ENCODE assay signal across 1 cellular context in the genomic region with DNA sequence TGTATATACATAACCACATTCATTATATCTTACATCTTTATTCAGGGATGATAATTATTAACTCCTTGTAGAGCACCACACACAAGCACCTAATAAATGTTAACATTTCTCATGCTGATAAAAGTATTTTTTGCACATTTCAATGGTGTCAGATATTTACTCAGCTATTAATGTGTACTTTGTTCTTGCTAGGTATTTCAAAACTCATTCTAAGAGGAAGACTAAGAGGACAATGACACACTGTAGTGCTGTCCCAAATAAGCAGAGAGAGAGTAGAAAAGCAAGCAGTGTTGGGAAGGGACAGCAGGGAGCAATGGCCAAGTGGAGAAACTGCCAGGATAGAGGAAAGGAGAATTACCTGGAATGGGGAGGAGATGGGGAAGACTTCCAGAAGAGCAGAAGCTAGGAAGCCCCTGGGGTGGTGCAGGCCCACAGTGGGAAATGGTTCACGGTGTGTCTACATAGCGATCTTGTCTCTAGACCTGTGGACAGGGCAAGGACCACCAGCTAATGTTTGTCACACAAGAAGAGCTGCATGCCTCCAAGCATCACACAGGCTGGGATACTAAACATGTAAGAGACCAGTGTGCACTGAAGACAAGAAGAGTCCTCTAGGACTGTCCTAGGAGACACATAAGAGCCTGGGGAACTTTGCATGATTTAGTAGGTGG.
TF ChIP-seq lines count a peak whose summit lies in the region.

No MANE protein-coding gene starts in this region.

TF ChIP-seq in HepG2, 621 proteins besides CTCF, POLR2A, EP300 and RAD21 (continued from another document and continues in another):
- TF ChIP-seq, protein P1, sequence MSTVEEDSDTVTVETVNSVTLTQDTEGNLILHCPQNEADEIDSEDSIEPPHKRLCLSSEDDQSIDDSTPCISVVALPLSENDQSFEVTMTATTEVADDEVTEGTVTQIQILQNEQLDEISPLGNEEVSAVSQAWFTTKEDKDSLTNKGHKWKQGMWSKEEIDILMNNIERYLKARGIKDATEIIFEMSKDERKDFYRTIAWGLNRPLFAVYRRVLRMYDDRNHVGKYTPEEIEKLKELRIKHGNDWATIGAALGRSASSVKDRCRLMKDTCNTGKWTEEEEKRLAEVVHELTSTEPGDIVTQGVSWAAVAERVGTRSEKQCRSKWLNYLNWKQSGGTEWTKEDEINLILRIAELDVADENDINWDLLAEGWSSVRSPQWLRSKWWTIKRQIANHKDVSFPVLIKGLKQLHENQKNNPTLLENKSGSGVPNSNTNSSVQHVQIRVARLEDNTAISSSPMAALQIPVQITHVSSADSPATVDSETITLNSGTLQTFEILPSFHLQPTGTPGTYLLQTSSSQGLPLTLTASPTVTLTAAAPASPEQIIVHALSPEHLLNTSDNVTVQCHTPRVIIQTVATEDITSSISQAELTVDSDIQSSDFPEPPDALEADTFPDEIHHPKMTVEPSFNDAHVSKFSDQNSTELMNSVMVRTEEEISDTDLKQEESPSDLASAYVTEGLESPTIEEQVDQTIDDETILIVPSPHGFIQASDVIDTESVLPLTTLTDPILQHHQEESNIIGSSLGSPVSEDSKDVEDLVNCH (CRISPR knock-in tag; IDR thresholded peaks at IDR 0.05), result no peak
- TF ChIP-seq GATAD2A (CRISPR knock-in tag; IDR thresholded peaks at IDR 0.05) (peak; percentile 95), ZNF33B (CRISPR knock-in tag; IDR thresholded peaks at IDR 0.05) (no peak), ZNF782 (CRISPR knock-in tag; IDR thresholded peaks at IDR 0.05; ENCODE audit: borderline replicate concordance) (no peak), ZNF780A (CRISPR knock-in tag; IDR thresholded peaks at IDR 0.05) (no peak), ATM (IDR thresholded peaks at IDR 0.05; ENCODE audit: borderline replicate concordance) (no peak), CENPT (CRISPR knock-in tag; IDR thresholded peaks at IDR 0.05; ENCODE audit: low read depth) (no peak), NFKBIZ (CRISPR knock-in tag; IDR thresholded peaks at IDR 0.05) (peak; percentile 40; the same call in 1 of the 2 replicates), ZKSCAN8 (CRISPR knock-in tag; IDR thresholded peaks at IDR 0.05; ENCODE audit: borderline replicate concordance) (peak; percentile 81; the same call in 1 of the 2 replicates), MTA3 (CRISPR knock-in tag; IDR thresholded peaks at IDR 0.05) (no peak), MED13 (CRISPR knock-in tag; IDR thresholded peaks at IDR 0.05) (no peak), HMG20B (CRISPR knock-in tag; conservative IDR thresholded peaks at IDR 0.05) (peak; percentile 65; the same call in 1 of the 2 replicates), NFIB (CRISPR knock-in tag; IDR thresholded peaks at IDR 0.05; ENCODE audit: borderline replicate concordance) (no peak), ZBTB1 (CRISPR knock-in tag; IDR thresholded peaks at IDR 0.05; ENCODE audit: borderline replicate concordance) (no peak), SKI (IDR thresholded peaks at IDR 0.05; ENCODE audit: partially characterized antibody) (peak; percentile 12), YEATS2 (CRISPR knock-in tag; IDR thresholded peaks at IDR 0.05; ENCODE audit: borderline replicate concordance) (peak; percentile 27; the same call in 1 of the 2 replicates), POLR2AphosphoS5 (IDR thresholded peaks at IDR 0.05; ENCODE audit: low read depth, low read length) (no peak), FOXA3 (CRISPR knock-in tag; IDR thresholded peaks at IDR 0.05) (peak; percentile 92), KLF15 (CRISPR knock-in tag; IDR thresholded peaks at IDR 0.05; ENCODE audit: borderline replicate concordance) (no peak), MIXL1 (CRISPR knock-in tag; IDR thresholded peaks at IDR 0.05) (peak; percentile 92), SALL1 (CRISPR knock-in tag; IDR thresholded peaks at IDR 0.05) (peak; percentile 86), SMYD3 (CRISPR knock-in tag; IDR thresholded peaks at IDR 0.05) (no peak), KDM5B (CRISPR knock-in tag; IDR thresholded peaks at IDR 0.05; ENCODE audit: borderline replicate concordance) (no peak), CCDC6 (CRISPR knock-in tag; IDR thresholded peaks at IDR 0.05) (no peak), KDM4B (CRISPR knock-in tag; IDR thresholded peaks at IDR 0.05) (0 out of 2 replicates have a peak, but pooled peaks have one; percentile 54), ZNF772 (CRISPR knock-in tag; IDR thresholded peaks at IDR 0.05) (no peak)
- TF ChIP-seq, protein P2, sequence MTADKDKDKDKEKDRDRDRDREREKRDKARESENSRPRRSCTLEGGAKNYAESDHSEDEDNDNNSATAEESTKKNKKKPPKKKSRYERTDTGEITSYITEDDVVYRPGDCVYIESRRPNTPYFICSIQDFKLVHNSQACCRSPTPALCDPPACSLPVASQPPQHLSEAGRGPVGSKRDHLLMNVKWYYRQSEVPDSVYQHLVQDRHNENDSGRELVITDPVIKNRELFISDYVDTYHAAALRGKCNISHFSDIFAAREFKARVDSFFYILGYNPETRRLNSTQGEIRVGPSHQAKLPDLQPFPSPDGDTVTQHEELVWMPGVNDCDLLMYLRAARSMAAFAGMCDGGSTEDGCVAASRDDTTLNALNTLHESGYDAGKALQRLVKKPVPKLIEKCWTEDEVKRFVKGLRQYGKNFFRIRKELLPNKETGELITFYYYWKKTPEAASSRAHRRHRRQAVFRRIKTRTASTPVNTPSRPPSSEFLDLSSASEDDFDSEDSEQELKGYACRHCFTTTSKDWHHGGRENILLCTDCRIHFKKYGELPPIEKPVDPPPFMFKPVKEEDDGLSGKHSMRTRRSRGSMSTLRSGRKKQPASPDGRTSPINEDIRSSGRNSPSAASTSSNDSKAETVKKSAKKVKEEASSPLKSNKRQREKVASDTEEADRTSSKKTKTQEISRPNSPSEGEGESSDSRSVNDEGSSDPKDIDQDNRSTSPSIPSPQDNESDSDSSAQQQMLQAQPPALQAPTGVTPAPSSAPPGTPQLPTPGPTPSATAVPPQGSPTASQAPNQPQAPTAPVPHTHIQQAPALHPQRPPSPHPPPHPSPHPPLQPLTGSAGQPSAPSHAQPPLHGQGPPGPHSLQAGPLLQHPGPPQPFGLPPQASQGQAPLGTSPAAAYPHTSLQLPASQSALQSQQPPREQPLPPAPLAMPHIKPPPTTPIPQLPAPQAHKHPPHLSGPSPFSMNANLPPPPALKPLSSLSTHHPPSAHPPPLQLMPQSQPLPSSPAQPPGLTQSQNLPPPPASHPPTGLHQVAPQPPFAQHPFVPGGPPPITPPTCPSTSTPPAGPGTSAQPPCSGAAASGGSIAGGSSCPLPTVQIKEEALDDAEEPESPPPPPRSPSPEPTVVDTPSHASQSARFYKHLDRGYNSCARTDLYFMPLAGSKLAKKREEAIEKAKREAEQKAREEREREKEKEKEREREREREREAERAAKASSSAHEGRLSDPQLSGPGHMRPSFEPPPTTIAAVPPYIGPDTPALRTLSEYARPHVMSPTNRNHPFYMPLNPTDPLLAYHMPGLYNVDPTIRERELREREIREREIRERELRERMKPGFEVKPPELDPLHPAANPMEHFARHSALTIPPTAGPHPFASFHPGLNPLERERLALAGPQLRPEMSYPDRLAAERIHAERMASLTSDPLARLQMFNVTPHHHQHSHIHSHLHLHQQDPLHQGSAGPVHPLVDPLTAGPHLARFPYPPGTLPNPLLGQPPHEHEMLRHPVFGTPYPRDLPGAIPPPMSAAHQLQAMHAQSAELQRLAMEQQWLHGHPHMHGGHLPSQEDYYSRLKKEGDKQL (CRISPR knock-in tag; IDR thresholded peaks at IDR 0.05; ENCODE audit: low read depth), result peak; percentile 79; the same call in 1 of the 2 replicates
- TF ChIP-seq, protein P3, sequence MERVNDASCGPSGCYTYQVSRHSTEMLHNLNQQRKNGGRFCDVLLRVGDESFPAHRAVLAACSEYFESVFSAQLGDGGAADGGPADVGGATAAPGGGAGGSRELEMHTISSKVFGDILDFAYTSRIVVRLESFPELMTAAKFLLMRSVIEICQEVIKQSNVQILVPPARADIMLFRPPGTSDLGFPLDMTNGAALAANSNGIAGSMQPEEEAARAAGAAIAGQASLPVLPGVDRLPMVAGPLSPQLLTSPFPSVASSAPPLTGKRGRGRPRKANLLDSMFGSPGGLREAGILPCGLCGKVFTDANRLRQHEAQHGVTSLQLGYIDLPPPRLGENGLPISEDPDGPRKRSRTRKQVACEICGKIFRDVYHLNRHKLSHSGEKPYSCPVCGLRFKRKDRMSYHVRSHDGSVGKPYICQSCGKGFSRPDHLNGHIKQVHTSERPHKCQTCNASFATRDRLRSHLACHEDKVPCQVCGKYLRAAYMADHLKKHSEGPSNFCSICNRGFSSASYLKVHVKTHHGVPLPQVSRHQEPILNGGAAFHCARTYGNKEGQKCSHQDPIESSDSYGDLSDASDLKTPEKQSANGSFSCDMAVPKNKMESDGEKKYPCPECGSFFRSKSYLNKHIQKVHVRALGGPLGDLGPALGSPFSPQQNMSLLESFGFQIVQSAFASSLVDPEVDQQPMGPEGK (CRISPR knock-in tag; IDR thresholded peaks at IDR 0.05), result 0 out of 2 replicates have a peak, but pooled peaks have one; percentile 48
- TF ChIP-seq, protein P4, sequence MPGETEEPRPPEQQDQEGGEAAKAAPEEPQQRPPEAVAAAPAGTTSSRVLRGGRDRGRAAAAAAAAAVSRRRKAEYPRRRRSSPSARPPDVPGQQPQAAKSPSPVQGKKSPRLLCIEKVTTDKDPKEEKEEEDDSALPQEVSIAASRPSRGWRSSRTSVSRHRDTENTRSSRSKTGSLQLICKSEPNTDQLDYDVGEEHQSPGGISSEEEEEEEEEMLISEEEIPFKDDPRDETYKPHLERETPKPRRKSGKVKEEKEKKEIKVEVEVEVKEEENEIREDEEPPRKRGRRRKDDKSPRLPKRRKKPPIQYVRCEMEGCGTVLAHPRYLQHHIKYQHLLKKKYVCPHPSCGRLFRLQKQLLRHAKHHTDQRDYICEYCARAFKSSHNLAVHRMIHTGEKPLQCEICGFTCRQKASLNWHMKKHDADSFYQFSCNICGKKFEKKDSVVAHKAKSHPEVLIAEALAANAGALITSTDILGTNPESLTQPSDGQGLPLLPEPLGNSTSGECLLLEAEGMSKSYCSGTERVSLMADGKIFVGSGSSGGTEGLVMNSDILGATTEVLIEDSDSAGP (CRISPR knock-in tag; IDR thresholded peaks at IDR 0.05; ENCODE audit: borderline replicate concordance), result no peak
- TF ChIP-seq, protein P5, sequence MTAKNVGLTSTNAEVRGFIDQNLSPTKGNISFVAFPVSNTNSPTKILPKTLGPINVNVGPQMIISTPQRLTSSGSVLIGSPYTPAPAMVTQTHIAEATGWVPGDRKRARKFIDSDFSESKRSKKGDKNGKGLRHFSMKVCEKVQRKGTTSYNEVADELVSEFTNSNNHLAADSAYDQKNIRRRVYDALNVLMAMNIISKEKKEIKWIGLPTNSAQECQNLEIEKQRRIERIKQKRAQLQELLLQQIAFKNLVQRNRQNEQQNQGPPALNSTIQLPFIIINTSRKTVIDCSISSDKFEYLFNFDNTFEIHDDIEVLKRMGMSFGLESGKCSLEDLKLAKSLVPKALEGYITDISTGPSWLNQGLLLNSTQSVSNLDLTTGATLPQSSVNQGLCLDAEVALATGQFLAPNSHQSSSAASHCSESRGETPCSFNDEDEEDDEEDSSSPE (CRISPR knock-in tag; IDR thresholded peaks at IDR 0.05), result no peak
- TF ChIP-seq, protein P6, sequence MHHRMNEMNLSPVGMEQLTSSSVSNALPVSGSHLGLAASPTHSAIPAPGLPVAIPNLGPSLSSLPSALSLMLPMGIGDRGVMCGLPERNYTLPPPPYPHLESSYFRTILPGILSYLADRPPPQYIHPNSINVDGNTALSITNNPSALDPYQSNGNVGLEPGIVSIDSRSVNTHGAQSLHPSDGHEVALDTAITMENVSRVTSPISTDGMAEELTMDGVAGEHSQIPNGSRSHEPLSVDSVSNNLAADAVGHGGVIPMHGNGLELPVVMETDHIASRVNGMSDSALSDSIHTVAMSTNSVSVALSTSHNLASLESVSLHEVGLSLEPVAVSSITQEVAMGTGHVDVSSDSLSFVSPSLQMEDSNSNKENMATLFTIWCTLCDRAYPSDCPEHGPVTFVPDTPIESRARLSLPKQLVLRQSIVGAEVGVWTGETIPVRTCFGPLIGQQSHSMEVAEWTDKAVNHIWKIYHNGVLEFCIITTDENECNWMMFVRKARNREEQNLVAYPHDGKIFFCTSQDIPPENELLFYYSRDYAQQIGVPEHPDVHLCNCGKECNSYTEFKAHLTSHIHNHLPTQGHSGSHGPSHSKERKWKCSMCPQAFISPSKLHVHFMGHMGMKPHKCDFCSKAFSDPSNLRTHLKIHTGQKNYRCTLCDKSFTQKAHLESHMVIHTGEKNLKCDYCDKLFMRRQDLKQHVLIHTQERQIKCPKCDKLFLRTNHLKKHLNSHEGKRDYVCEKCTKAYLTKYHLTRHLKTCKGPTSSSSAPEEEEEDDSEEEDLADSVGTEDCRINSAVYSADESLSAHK (CRISPR knock-in tag; IDR thresholded peaks at IDR 0.05; ENCODE audit: borderline replicate concordance), result no peak
- TF ChIP-seq, protein P7, sequence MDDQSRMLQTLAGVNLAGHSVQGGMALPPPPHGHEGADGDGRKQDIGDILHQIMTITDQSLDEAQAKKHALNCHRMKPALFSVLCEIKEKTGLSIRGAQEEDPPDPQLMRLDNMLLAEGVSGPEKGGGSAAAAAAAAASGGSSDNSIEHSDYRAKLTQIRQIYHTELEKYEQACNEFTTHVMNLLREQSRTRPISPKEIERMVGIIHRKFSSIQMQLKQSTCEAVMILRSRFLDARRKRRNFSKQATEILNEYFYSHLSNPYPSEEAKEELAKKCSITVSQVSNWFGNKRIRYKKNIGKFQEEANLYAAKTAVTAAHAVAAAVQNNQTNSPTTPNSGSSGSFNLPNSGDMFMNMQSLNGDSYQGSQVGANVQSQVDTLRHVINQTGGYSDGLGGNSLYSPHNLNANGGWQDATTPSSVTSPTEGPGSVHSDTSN (CRISPR knock-in tag; IDR thresholded peaks at IDR 0.05; ENCODE audit: borderline replicate concordance), result no peak
- TF ChIP-seq, protein P8, sequence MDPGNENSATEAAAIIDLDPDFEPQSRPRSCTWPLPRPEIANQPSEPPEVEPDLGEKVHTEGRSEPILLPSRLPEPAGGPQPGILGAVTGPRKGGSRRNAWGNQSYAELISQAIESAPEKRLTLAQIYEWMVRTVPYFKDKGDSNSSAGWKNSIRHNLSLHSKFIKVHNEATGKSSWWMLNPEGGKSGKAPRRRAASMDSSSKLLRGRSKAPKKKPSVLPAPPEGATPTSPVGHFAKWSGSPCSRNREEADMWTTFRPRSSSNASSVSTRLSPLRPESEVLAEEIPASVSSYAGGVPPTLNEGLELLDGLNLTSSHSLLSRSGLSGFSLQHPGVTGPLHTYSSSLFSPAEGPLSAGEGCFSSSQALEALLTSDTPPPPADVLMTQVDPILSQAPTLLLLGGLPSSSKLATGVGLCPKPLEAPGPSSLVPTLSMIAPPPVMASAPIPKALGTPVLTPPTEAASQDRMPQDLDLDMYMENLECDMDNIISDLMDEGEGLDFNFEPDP (CRISPR knock-in tag; conservative IDR thresholded peaks at IDR 0.05), result no peak
- TF ChIP-seq, protein P9, sequence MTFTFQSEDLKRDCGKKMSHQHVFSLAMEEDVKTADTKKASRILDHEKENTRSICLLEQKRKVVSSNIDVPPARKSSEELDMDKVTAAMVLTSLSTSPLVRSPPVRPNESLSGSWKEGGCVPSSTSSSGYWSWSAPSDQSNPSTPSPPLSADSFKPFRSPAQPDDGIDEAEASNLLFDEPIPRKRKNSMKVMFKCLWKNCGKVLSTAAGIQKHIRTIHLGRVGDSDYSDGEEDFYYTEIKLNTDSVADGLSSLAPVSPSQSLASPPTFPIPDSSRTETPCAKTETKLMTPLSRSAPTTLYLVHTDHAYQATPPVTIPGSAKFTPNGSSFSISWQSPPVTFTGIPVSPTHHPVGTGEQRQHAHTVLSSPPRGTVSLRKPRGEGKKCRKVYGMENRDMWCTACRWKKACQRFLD (CRISPR knock-in tag; IDR thresholded peaks at IDR 0.05; ENCODE audit: borderline replicate concordance), result no peak
- TF ChIP-seq, protein P10, sequence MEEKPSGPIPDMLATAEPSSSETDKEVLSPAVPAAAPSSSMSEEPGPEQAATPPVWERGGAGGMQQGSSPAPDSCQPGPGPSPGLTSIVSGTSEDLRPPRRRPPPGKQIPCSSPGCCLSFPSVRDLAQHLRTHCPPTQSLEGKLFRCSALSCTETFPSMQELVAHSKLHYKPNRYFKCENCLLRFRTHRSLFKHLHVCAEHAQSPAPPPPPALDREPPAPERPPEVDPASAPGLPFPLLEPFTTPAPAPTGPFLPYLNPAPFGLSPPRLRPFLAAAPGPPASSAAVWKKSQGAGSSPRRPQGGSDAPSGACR (CRISPR knock-in tag; IDR thresholded peaks at IDR 0.05), result no peak
